8 cellular contexts compared by ENCODE assay signal in genomic region chr9:97220894-97221477, GRCh38.
DNase-seq lines count a peak whose midpoint lies in the region; ATAC-seq and TF ChIP-seq lines count a peak whose summit lies in the region.

No MANE protein-coding gene starts in this region.

- peaks cover 7% of the 10 kb centered on the region for H3K4me1 Mint-ChIP-seq in dendritic cell treated with granulocyte-macrophage colony-stimulating factor and Interleukin-4, amounts not matched to agents 40 ng/mL and 50 ng/mL, for 4 days (ENCODE audit: low read depth)

- no peaks in the 10 kb centered on the region for H3K36me3 ChIP-seq in cardiac muscle cell
- H3K36me3 ChIP-seq in mucosa of descending colon (ENCODE audit: low read depth), result no peaks in the 10 kb centered on the region

- TF ChIP-seq CTCF in cardiac muscle cell (IDR thresholded peaks at IDR 0.05; ENCODE audit: low read depth, low read length), result no peak
- TF ChIP-seq CTCF in mucosa of descending colon (IDR thresholded peaks at IDR 0.05), result no peak

- H3K4me3 ChIP-seq in cardiac muscle cell (peak overlapping the region; percentile 24), mucosa of descending colon (no peak overlapping the region)

- H3K27ac Mint-ChIP-seq in dendritic cell treated with granulocyte-macrophage colony-stimulating factor and Interleukin-4, amounts not matched to agents 40 ng/mL and 50 ng/mL, for 4 days, result no peak overlapping the region

- H3K36me3 Mint-ChIP-seq in dendritic cell treated with granulocyte-macrophage colony-stimulating factor and Interleukin-4, amounts not matched to agents 40 ng/mL and 50 ng/mL, for 4 days (ENCODE audit: low read depth), result no peaks in the 10 kb centered on the region

- peaks cover 77% of the 10 kb centered on the region for H3K27me3 Mint-ChIP-seq in dendritic cell treated with granulocyte-macrophage colony-stimulating factor and Interleukin-4, amounts not matched to agents 40 ng/mL and 50 ng/mL, for 4 days

- peaks cover 96% of the 10 kb centered on the region for H3K27me3 ChIP-seq in cardiac muscle cell

- DNase-seq in cardiac muscle cell (ENCODE audit: low read depth in 1 of 2, low spot score in 1 of 2), result peak in 1 of 2 donors; percentile 23
- DNase-seq in cardiac septum (ENCODE audit: low spot score), result no peak
- DNase-seq in mucosa of descending colon, result no peak
- DNase-seq in ureter (ENCODE audit: low spot score), result no peak
- DNase-seq in A172 (ENCODE audit: low spot score), result no peak
- no peak for DNase-seq in Kasumi-1 (lab: John Stamatoyannopoulos, UW)

- no peak overlapping the region for H3K27ac ChIP-seq in cardiac muscle cell

- H3K4me1 ChIP-seq in cardiac muscle cell (ENCODE audit: low read depth) (no peaks in the 10 kb centered on the region), mucosa of descending colon (ENCODE audit: low read depth) (peaks cover 10% of the 10 kb centered on the region)

- no peaks in the 10 kb centered on the region for H3K9me3 Mint-ChIP-seq in dendritic cell treated with granulocyte-macrophage colony-stimulating factor and Interleukin-4, amounts not matched to agents 40 ng/mL and 50 ng/mL, for 4 days

- peak; percentile 17 for ATAC-seq in mucosa of descending colon
- no peak for ATAC-seq in GM21381 (IDR thresholded peaks at IDR 0.05; ENCODE audit: unreplicated experiment)

- H3K9me3 ChIP-seq in cardiac muscle cell (ENCODE audit: low read depth), result no peaks in the 10 kb centered on the region
- no peaks in the 10 kb centered on the region for H3K9me3 ChIP-seq in mucosa of descending colon

- intact Hi-C loops in cardiac septum (cut with DNase I), result no loop called here
- intact Hi-C loops in dendritic cell treated with granulocyte-macrophage colony-stimulating factor and Interleukin-4, amounts not matched to agents 40 ng/mL and 50 ng/mL, for 4 days (cut with micrococcal nuclease), result no loop called here
- intact Hi-C loops in mucosa of descending colon (cut with DNase I, micrococcal nuclease), result no loop called here

- peak overlapping the region; percentile 78 for H3K4me3 Mint-ChIP-seq in dendritic cell treated with granulocyte-macrophage colony-stimulating factor and Interleukin-4, amounts not matched to agents 40 ng/mL and 50 ng/mL, for 4 days
